ENCODE assay signal across 8 cellular contexts in the genomic region with DNA sequence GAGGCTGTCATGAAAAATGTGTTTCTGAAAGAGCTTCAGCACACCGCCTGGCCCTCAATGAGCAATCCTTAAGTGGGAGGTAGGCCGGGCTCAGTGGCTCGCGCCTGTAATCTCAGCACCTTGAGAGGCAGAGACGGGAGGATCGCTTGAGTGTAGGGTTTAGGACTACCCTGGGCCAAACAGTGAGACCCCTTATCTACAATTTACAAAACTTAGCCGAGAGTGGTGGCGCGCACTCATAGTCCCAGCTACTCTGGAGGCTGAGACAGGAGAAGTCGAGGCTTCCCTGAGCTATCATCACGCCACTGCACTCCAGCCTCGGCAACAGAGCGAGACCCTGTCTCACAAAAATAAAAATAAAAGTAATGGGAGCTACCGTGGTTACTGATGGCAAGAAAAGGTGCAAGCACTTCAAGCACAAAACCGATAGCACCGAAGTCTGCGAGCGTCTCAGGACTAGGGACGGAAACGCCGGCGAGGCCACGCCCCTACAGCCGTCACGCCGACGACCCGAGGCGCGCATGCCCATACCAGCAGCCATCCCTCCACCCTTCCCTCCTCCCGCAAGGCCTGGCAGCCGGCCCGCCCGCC. TPM values are rescaled to one million over a fixed set of nuclear protein-coding genes. Genes with fewer than 3 reads are reported as not detected.
DNase-seq lines count a peak whose midpoint lies in the region; ATAC-seq and TF ChIP-seq lines count a peak whose summit lies in the region.

No MANE protein-coding gene starts in this region.

- H3K4me3 ChIP-seq in BLaER1 (peak overlapping the region; percentile 94), right lobe of liver (peak overlapping the region; percentile 79 to 95 (median 91))

- DNase-seq in NCI-H69 (lab: John Stamatoyannopoulos, UW) (peak; percentile 86), dermis microvascular lymphatic vessel endothelial cell (ENCODE audit: low read depth in 2 of 2) (peak; percentile 58 to 84), right lobe of liver (peak; percentile 92 to 94 (median 92))
- DNase-seq in activated CD4-positive, alpha-beta T cell treated with anti-CD3 and anti-CD28 coated beads, Interleukin-2, amount 50 U/mL, for 4 hours: peak; percentile 87
- peak; percentile 91 for DNase-seq in stimulated activated CD4-positive, alpha-beta T cell treated with anti-CD3 and anti-CD28 coated beads, Interleukin-4, amount 100 ng/mL, for 24 hours

- peaks cover 34% of the 10 kb centered on the region for H3K36me3 ChIP-seq in BLaER1
- peaks cover 0 to 29% (median 10%) of the 10 kb centered on the region in 4 donors for H3K36me3 ChIP-seq in right lobe of liver

- H3K27me3 ChIP-seq in BLaER1 (no peaks in the 10 kb centered on the region), right lobe of liver (no peaks in the 10 kb centered on the region)

- H3K4me1 ChIP-seq in BLaER1 (peaks cover 19% of the 10 kb centered on the region), right lobe of liver (peaks cover 0 to 30% (median 4%) of the 10 kb centered on the region in 4 donors)

- no peak for TF ChIP-seq CTCF in right lobe of liver (IDR thresholded peaks at IDR 0.05)

- H3K9ac ChIP-seq in BLaER1: peak overlapping the region; percentile 89

- peak overlapping the region; percentile 74 for H3K27ac ChIP-seq in BLaER1
- peak overlapping the region; percentile 87 to 95 (median 92) for H3K27ac ChIP-seq in right lobe of liver

- WGBS in right lobe of liver (ENCODE audit: insufficient coverage, low coverage, low lambda C conversion rate, missing lambda C conversion rate): under 1% methylated on average over 20 of the region's 34 CpGs

- no peaks in the 10 kb centered on the region; the same call in 1 of the 2 replicates for H3K9me3 ChIP-seq in BLaER1
- H3K9me3 ChIP-seq in right lobe of liver: no peaks in the 10 kb centered on the region

- peaks cover 37% of the 10 kb centered on the region for H4K20me1 ChIP-seq in BLaER1

- peak; percentile 77 for ATAC-seq in GM19324 (IDR thresholded peaks at IDR 0.05; ENCODE audit: low FRiP score, unreplicated experiment)
- peak; percentile 87 for ATAC-seq in HG03439 (IDR thresholded peaks at IDR 0.05; ENCODE audit: unreplicated experiment)
- ATAC-seq in right lobe of liver: peak; percentile 86 to 90 (median 87)

- intact Hi-C loops in right lobe of liver (cut with DNase I): no loop called here

- TF ChIP-seq POLR2A in right lobe of liver (IDR thresholded peaks at IDR 0.05): no peak

- H3K4me2 ChIP-seq in BLaER1: peak overlapping the region; percentile 94

RNA-seq across cellular contexts. Expression of a gene that starts 0.6 kb away (rescaled TPM):
- total RNA-seq in dermis microvascular lymphatic vessel endothelial cell (57.3 and 82.7 TPM in 2 replicates), right lobe of liver (10 to 100 TPM; 13.5 to 26.4 (median 16.5) TPM)

RNA-seq across cellular contexts. Expression of a gene that starts 22.8 kb away (rescaled TPM):
- 0.13 TPM in 2 replicates for total RNA-seq in dermis microvascular lymphatic vessel endothelial cell
- total RNA-seq in right lobe of liver: 100 to 1,000 TPM in 1 of 6 experiments, 10 to 100 TPM in 5; 24.5 to 109 (median 57.9) TPM

RNA-seq across cellular contexts. Expression of a gene that starts 43.5 kb away (rescaled TPM):
- total RNA-seq in dermis microvascular lymphatic vessel endothelial cell (not detected in 2 replicates), right lobe of liver (10 to 100 TPM in 1 of 6 experiments, 1 to 10 TPM in 4, under 1 TPM in 1; 0.90 to 11.1 (median 1.6) TPM)

Comparison
In these comparisons a context has a peak if more than half of its experiments do, and no peak if none do; other contexts are left out.
1. Peak in every context shown above with its lines: DNase-seq, ATAC-seq, H3K4me3 ChIP-seq and H3K27ac ChIP-seq.
2. RNA of a gene that starts 22.8 kb away (total RNA-seq): 24.5 to 109 TPM in right lobe of liver; 0.13 TPM in dermis microvascular lymphatic vessel endothelial cell; every median in the first group is over 10 times any median in the second.